9 cellular contexts compared by ENCODE assay signal in genomic region chr16:68331879-68332410, GRCh38. TPM values are rescaled to one million over a fixed set of nuclear protein-coding genes. Genes with fewer than 3 reads are reported as not detected.
DNase-seq lines count a peak whose midpoint lies in the region; ATAC-seq and TF ChIP-seq lines count a peak whose summit lies in the region.
"Had no signal": no experiment of that assay in that cellular context is flagged by ENCODE, and none has a peak within 500 bp of the region (broad histone marks: within the 10 kb centered on the region; RNA-seq: fewer than 3 reads in every experiment).

No MANE protein-coding gene starts in this region.

- no peaks in the 10 kb centered on the region for H3K27me3 Mint-ChIP-seq in natural killer cell treated with Interleukin-12 subunit alpha and Interleukin-12 subunit beta and Interleukin-15 and Interleukin-18, amount 100 ng/mL, for 72 hours
- H3K27me3 Mint-ChIP-seq in natural killer cell (ENCODE audit: low read depth in 2 of 2), result no peaks in the 10 kb centered on the region

- H3K4me3 ChIP-seq in upper lobe of right lung, result no peak overlapping the region
- H3K4me3 ChIP-seq: suprapubic skin had no signal

- H3K9me3 ChIP-seq in upper lobe of right lung, result no peaks in the 10 kb centered on the region
- H3K9me3 ChIP-seq: suprapubic skin had no signal

- H3K9me3 Mint-ChIP-seq in natural killer cell treated with Interleukin-12 subunit alpha and Interleukin-12 subunit beta and Interleukin-15 and Interleukin-18, amount 100 ng/mL, for 72 hours, result no peaks in the 10 kb centered on the region
- H3K9me3 Mint-ChIP-seq in natural killer cell, result no peaks in the 10 kb centered on the region

- peak overlapping the region; percentile 4 to 18 for H3K27ac Mint-ChIP-seq in natural killer cell treated with Interleukin-12 subunit alpha and Interleukin-12 subunit beta and Interleukin-15 and Interleukin-18, amount 100 ng/mL, for 72 hours
- peak overlapping the region in 1 of 2 donors; percentile 37 for H3K27ac Mint-ChIP-seq in natural killer cell

- peak overlapping the region; percentile 61 for H3K27ac ChIP-seq in upper lobe of right lung

- H3K36me3 Mint-ChIP-seq in natural killer cell treated with Interleukin-12 subunit alpha and Interleukin-12 subunit beta and Interleukin-15 and Interleukin-18, amount 100 ng/mL, for 72 hours, result peaks cover 6% of the 10 kb centered on the region
- H3K36me3 Mint-ChIP-seq in natural killer cell, result no peaks in the 10 kb centered on the region

- TF ChIP-seq CTCF in natural killer cell (IDR thresholded peaks at IDR 0.05) (no peak), upper lobe of right lung (IDR thresholded peaks at IDR 0.05) (no peak)

- H3K4me1 ChIP-seq in upper lobe of right lung, result peaks cover 27% of the 10 kb centered on the region

- H3K4me1 Mint-ChIP-seq in natural killer cell treated with Interleukin-12 subunit alpha and Interleukin-12 subunit beta and Interleukin-15 and Interleukin-18, amount 100 ng/mL, for 72 hours (ENCODE audit: low read depth in 2 of 2), result peaks cover 6 to 16% of the 10 kb centered on the region in 2 donors
- peaks cover 6% of the 10 kb centered on the region in 2 donors for H3K4me1 Mint-ChIP-seq in natural killer cell

- no peaks in the 10 kb centered on the region for H3K36me3 ChIP-seq in upper lobe of right lung

- no peak for ATAC-seq in natural killer cell treated with Interleukin-12 subunit alpha and Interleukin-12 subunit beta and Interleukin-15 and Interleukin-18, amount 100 ng/mL, for 72 hours
- ATAC-seq in natural killer cell, result no peak
- ATAC-seq in upper lobe of right lung, result no peak
- ATAC-seq in GM21390 (IDR thresholded peaks at IDR 0.05; ENCODE audit: unreplicated experiment), result no peak

- no peak overlapping the region for H3K4me3 Mint-ChIP-seq in natural killer cell treated with Interleukin-12 subunit alpha and Interleukin-12 subunit beta and Interleukin-15 and Interleukin-18, amount 100 ng/mL, for 72 hours
- no peak overlapping the region for H3K4me3 Mint-ChIP-seq in natural killer cell

- DNase-seq in natural killer cell treated with Interleukin-12 subunit alpha and Interleukin-12 subunit beta and Interleukin-15 and Interleukin-18, amount 100 ng/mL, for 72 hours (ENCODE audit: low spot score), result no peak
- DNase-seq in natural killer cell (no peak), astrocyte of the hippocampus (ENCODE audit: low read depth, low spot score) (peak; percentile 83), lung microvascular endothelial cell (ENCODE audit: low read depth in 2 of 2) (peak; percentile 29 to 50), upper lobe of right lung (no peak), NCI-H2227 treated with DMSO at 0.1 percent for 48 hours (lab: John Stamatoyannopoulos, UW) (no peak), superior temporal gyrus (ENCODE audit: extremely low spot score) (no peak)

- H3K27me3 ChIP-seq in upper lobe of right lung, result no peaks in the 10 kb centered on the region
- H3K27me3 ChIP-seq: suprapubic skin had no signal

- intact Hi-C loops in natural killer cell (cut with micrococcal nuclease) (no loop called here), upper lobe of right lung (cut with DNase I) (no loop called here)

RNA-seq across cellular contexts. Expression of gene PRMT7, which starts 21.1 kb away (rescaled TPM):
- total RNA-seq in natural killer cell treated with Interleukin-12 subunit alpha and Interleukin-12 subunit beta and Interleukin-15 and Interleukin-18, amount 100 ng/mL, for 72 hours, result 10 to 100 TPM; 45.7 to 90.9 TPM
- 10 to 100 TPM; 60.7 to 84.7 (median 68.2) TPM for total RNA-seq in natural killer cell
- total RNA-seq in lung microvascular endothelial cell, result 20.9 and 22.0 TPM in 2 replicates
- 30.0 TPM for total RNA-seq in upper lobe of right lung

RNA-seq across cellular contexts. Expression of gene SLC7A6OS, which starts 21.2 kb away (rescaled TPM):
- 10 to 100 TPM; 25.8 to 27.9 TPM for total RNA-seq in natural killer cell treated with Interleukin-12 subunit alpha and Interleukin-12 subunit beta and Interleukin-15 and Interleukin-18, amount 100 ng/mL, for 72 hours
- total RNA-seq in natural killer cell (10 to 100 TPM; 46.3 to 57.3 (median 56.1) TPM), lung microvascular endothelial cell (8.3 and 10.3 TPM in 2 replicates), upper lobe of right lung (18.8 TPM)

Comparison
In these comparisons a context has a peak if more than half of its experiments do, and no peak if none do; other contexts are left out.
1. DNase-seq: peak in astrocyte of the hippocampus (single experiment) and lung microvascular endothelial cell (2 of 2); none in natural killer cell treated with Interleukin-12 subunit alpha and Interleukin-12 subunit beta and Interleukin-15 and Interleukin-18, amount 100 ng/mL, for 72 hours (single experiment), natural killer cell (single experiment), upper lobe of right lung (single experiment), NCI-H2227 treated with DMSO at 0.1 percent for 48 hours (single experiment) and superior temporal gyrus (single experiment).